Comparison of ENCODE assay signal across 26 cellular contexts in the genomic region with DNA sequence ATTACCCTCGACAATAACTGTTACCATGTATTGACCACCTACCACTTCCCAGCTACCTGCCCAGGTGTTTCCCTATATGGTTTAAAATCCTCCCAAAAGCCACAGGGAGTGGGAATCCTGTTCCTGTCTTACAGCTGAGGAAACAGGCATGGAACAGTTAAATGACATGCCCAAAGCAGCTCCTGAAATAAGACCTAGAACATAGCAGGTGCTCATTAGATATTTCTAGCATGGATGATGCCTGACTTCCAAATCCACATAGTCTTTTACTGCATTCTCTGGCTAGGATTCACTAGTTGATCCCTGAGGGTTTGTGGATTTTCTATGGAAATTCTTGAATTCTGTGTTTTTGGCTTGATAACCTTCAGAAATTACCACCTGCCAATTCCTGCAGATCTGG. TPM values are rescaled to one million over a fixed set of nuclear protein-coding genes. Genes with fewer than 3 reads are reported as not detected.
DNase-seq lines count a peak whose midpoint lies in the region; ATAC-seq and TF ChIP-seq lines count a peak whose summit lies in the region.
"Had no signal": no experiment of that assay in that cellular context is flagged by ENCODE, and none has a peak within 500 bp of the region (broad histone marks: within the 10 kb centered on the region; RNA-seq: fewer than 3 reads in every experiment).

No MANE protein-coding gene starts in this region.

- BruUV-seq in PC-3 (replicated peaks; lab: Mats Ljungman, UMichigan) = no TSS peak

- no peak overlapping the region for H3K4me2 ChIP-seq in PC-3 (ENCODE audit: low read length)
- H3K4me2 ChIP-seq: KMS-11, smooth muscle cell had no signal

- peaks cover 19% of the 10 kb centered on the region for H3K36me3 ChIP-seq in PC-3 (ENCODE audit: low read depth, low read length)
- H3K36me3 ChIP-seq: SJCRH30 had no signal

- no peaks in the 10 kb centered on the region for H4K20me1 ChIP-seq in PC-3 (ENCODE audit: low read length)

- no peaks in the 10 kb centered on the region for H3K27me3 ChIP-seq in PC-3 (ENCODE audit: low read length)
- H3K27me3 ChIP-seq: SJCRH30, tibial artery had no signal

- H3K27ac Mint-ChIP-seq in activated T-cell treated with anti-CD3 and anti-CD28 coated beads, Interleukin-2, amount 50 U/mL, for 24 hours = peak overlapping the region; percentile 98
- H3K27ac Mint-ChIP-seq in activated naive CD8-positive, alpha-beta T cell treated with anti-CD3 and anti-CD28 coated beads, Interleukin-2, amount 50 U/mL, for 24 hours = peak overlapping the region; percentile 87
- peak overlapping the region; percentile 92 for H3K27ac Mint-ChIP-seq in stimulated activated naive B cell treated with anti-CD40 and anti-IgM and Interleukin-4, amounts not matched to agents 10 μg/mL and 1 μg/mL and 100 μg/mL, for 72 hours
- H3K27ac Mint-ChIP-seq: nephron had no signal

- DNase-seq in activated T-cell treated with anti-CD3 and anti-CD28 coated beads, Interleukin-2, amount 50 U/mL, for 24 hours = no peak
- no peak for DNase-seq in activated T-cell treated with anti-CD3 and anti-CD28 coated beads for 4 hours
- no peak for DNase-seq in PC-3
- DNase-seq in activated naive CD8-positive, alpha-beta T cell treated with anti-CD3 and anti-CD28 coated beads, Interleukin-2, amount 50 U/mL, for 24 hours = no peak
- DNase-seq in stimulated activated naive B cell treated with anti-CD40 and anti-IgM and Interleukin-4, amounts not matched to agents 10 μg/mL and 1 μg/mL and 100 μg/mL, for 72 hours = no peak
- no peak for DNase-seq in activated effector memory CD4-positive, alpha-beta T cell treated with Interleukin-2 at 50 U/mL for 16 hours
- DNase-seq in caudate nucleus (lab: John Stamatoyannopoulos, UW) = no peak
- DNase-seq: activated CD4-positive, alpha-beta T cell treated with anti-CD3 and anti-CD28 coated beads for 4 hours; activated T-cell treated with anti-CD3 and anti-CD28 coated beads, Interleukin-2, amount 50 U/mL, for 1 hour; amniotic stem cell; central memory CD4-positive, alpha-beta T cell; DMS53; effector CD8-positive, alpha-beta T cell; NCI-H1092 treated with DMSO at 0.1 percent for 48 hours; NCI-H526; OCI-M1; SJCRH30 had no signal

- intact Hi-C loops in PC-3 (cut with micrococcal nuclease) = no loop called here

- H3K9me3 ChIP-seq in PC-3 (ENCODE audit: low read length) = no peaks in the 10 kb centered on the region
- H3K9me3 ChIP-seq: SJCRH30, tibial artery had no signal

- peaks cover 71% of the 10 kb centered on the region for H3K4me1 Mint-ChIP-seq in activated T-cell treated with anti-CD3 and anti-CD28 coated beads, Interleukin-2, amount 50 U/mL, for 24 hours (ENCODE audit: low read depth)
- peaks cover 62% of the 10 kb centered on the region for H3K4me1 Mint-ChIP-seq in activated naive CD8-positive, alpha-beta T cell treated with anti-CD3 and anti-CD28 coated beads, Interleukin-2, amount 50 U/mL, for 24 hours
- peaks cover 62 to 63% of the 10 kb centered on the region in 2 donors for H3K4me1 Mint-ChIP-seq in stimulated activated naive B cell treated with anti-CD40 and anti-IgM and Interleukin-4, amounts not matched to agents 10 μg/mL and 1 μg/mL and 100 μg/mL, for 72 hours
- H3K4me1 Mint-ChIP-seq: nephron had no signal

- no peak for ATAC-seq in PC-3
- ATAC-seq in activated naive CD8-positive, alpha-beta T cell treated with anti-CD3 and anti-CD28 coated beads, Interleukin-2, amount 50 U/mL, for 24 hours = no peak
- no peak for ATAC-seq in stimulated activated naive B cell treated with anti-CD40 and anti-IgM and Interleukin-4, amounts not matched to agents 10 μg/mL and 1 μg/mL and 100 μg/mL, for 72 hours (replicated peaks)
- no peak for ATAC-seq in HG03457 (IDR thresholded peaks at IDR 0.05; ENCODE audit: unreplicated experiment)

- H3K4me3 ChIP-seq in PC-3 (ENCODE audit: low read length) = no peak overlapping the region
- H3K4me3 ChIP-seq: lung, SJCRH30, smooth muscle cell, tibial artery had no signal

- POLR2A ChIA-PET in PC-3 (lab: Charles Lee; ENCODE audit: unreplicated experiment) = no interaction called here

- peaks cover 3% of the 10 kb centered on the region for H3F3A ChIP-seq in PC-3 (ENCODE audit: low read length, unreplicated experiment)

- H3K9me2 ChIP-seq in PC-3 (replicated peaks; ENCODE audit: low read length) = no peaks in the 10 kb centered on the region

- peak overlapping the region; percentile 15; the same call in 1 of the 2 replicates for H3K9ac ChIP-seq in PC-3 (ENCODE audit: low read length)
- H3K9ac ChIP-seq: KMS-11 had no signal

- H3K9me3 Mint-ChIP-seq in activated T-cell treated with anti-CD3 and anti-CD28 coated beads, Interleukin-2, amount 50 U/mL, for 24 hours = no peaks in the 10 kb centered on the region
- no peaks in the 10 kb centered on the region for H3K9me3 Mint-ChIP-seq in activated naive CD8-positive, alpha-beta T cell treated with anti-CD3 and anti-CD28 coated beads, Interleukin-2, amount 50 U/mL, for 24 hours
- peaks cover 0 to under 1% of the 10 kb centered on the region in 2 donors for H3K9me3 Mint-ChIP-seq in stimulated activated naive B cell treated with anti-CD40 and anti-IgM and Interleukin-4, amounts not matched to agents 10 μg/mL and 1 μg/mL and 100 μg/mL, for 72 hours
- H3K9me3 Mint-ChIP-seq: nephron had no signal

- H3K27ac ChIP-seq in PC-3 (ENCODE audit: low read length) = peak overlapping the region; percentile 85
- H3K27ac ChIP-seq in caudate nucleus (ENCODE audit: low read depth, low read length) = no peak overlapping the region
- H3K27ac ChIP-seq: KMS-11, SJCRH30, tibial artery had no signal

- H3K4me3 Mint-ChIP-seq in activated T-cell treated with anti-CD3 and anti-CD28 coated beads, Interleukin-2, amount 50 U/mL, for 24 hours = no peak overlapping the region
- H3K4me3 Mint-ChIP-seq in activated naive CD8-positive, alpha-beta T cell treated with anti-CD3 and anti-CD28 coated beads, Interleukin-2, amount 50 U/mL, for 24 hours = no peak overlapping the region
- no peak overlapping the region for H3K4me3 Mint-ChIP-seq in stimulated activated naive B cell treated with anti-CD40 and anti-IgM and Interleukin-4, amounts not matched to agents 10 μg/mL and 1 μg/mL and 100 μg/mL, for 72 hours
- H3K4me3 Mint-ChIP-seq: nephron had no signal

- H3K79me2 ChIP-seq in PC-3 (ENCODE audit: low read length) = no peaks in the 10 kb centered on the region

- CTCF ChIA-PET in PC-3 (lab: Charles Lee) = no interaction called here

- peaks cover 48% of the 10 kb centered on the region for H3K4me1 ChIP-seq in PC-3 (ENCODE audit: insufficient read depth, low read length)
- H3K4me1 ChIP-seq: SJCRH30 had no signal

- no peaks in the 10 kb centered on the region for H3K27me3 Mint-ChIP-seq in activated T-cell treated with anti-CD3 and anti-CD28 coated beads, Interleukin-2, amount 50 U/mL, for 24 hours
- H3K27me3 Mint-ChIP-seq in activated naive CD8-positive, alpha-beta T cell treated with anti-CD3 and anti-CD28 coated beads, Interleukin-2, amount 50 U/mL, for 24 hours = no peaks in the 10 kb centered on the region
- H3K27me3 Mint-ChIP-seq in stimulated activated naive B cell treated with anti-CD40 and anti-IgM and Interleukin-4, amounts not matched to agents 10 μg/mL and 1 μg/mL and 100 μg/mL, for 72 hours = no peaks in the 10 kb centered on the region

- no peak for TF ChIP-seq CTCF in PC-3 (conservative IDR thresholded peaks at IDR 0.05; ENCODE audit: low read depth, low read length)

- peaks cover 92% of the 10 kb centered on the region for H3K36me3 Mint-ChIP-seq in activated T-cell treated with anti-CD3 and anti-CD28 coated beads, Interleukin-2, amount 50 U/mL, for 24 hours (ENCODE audit: low read depth)
- H3K36me3 Mint-ChIP-seq in activated naive CD8-positive, alpha-beta T cell treated with anti-CD3 and anti-CD28 coated beads, Interleukin-2, amount 50 U/mL, for 24 hours (ENCODE audit: low read depth) = peaks cover 69% of the 10 kb centered on the region
- peaks cover 56 to 87% of the 10 kb centered on the region in 2 donors for H3K36me3 Mint-ChIP-seq in stimulated activated naive B cell treated with anti-CD40 and anti-IgM and Interleukin-4, amounts not matched to agents 10 μg/mL and 1 μg/mL and 100 μg/mL, for 72 hours

- H2AFZ ChIP-seq in PC-3 (ENCODE audit: low read length) = no peak overlapping the region

RNA-seq across cellular contexts. Expression of a gene that starts 13.0 kb away (rescaled TPM):
- total RNA-seq in PC-3 (2014; rRNA removed) = 45.7 and 57.7 TPM in 2 replicates
- total RNA-seq: A673 had no signal

RNA-seq across cellular contexts. Expression of a gene that starts 13.1 kb away (rescaled TPM):
- 48.8 and 49.1 TPM in 2 replicates for total RNA-seq in PC-3 (2014; rRNA removed)

RNA-seq across cellular contexts. Expression of a gene that starts 34.4 kb away (rescaled TPM):
- total RNA-seq in PC-3 (2014; rRNA removed) = 0.35 and 6.8 TPM in 2 replicates
- total RNA-seq: A673 had no signal

RNA-seq across cellular contexts. Expression of a gene that starts 51.9 kb away (rescaled TPM):
- not detected in 2 replicates for total RNA-seq in PC-3 (2014; rRNA removed)
- total RNA-seq: A673, fibroblast of lung, lung, pulmonary artery endothelial cell, SJCRH30, smooth muscle cell had no signal

RNA-seq across cellular contexts. Expression of a gene that starts 59.3 kb away (rescaled TPM):
- total RNA-seq in PC-3 (2014; rRNA removed) = 3.0 and 4.0 TPM in 2 replicates
